In genomic region chr1:223770621-223771315, GRCh38 we compare ENCODE assay signal across 13 cellular contexts. TPM values are rescaled to one million over a fixed set of nuclear protein-coding genes. Genes with fewer than 3 reads are reported as not detected.
DNase-seq lines count a peak whose midpoint lies in the region; ATAC-seq, FAIRE-seq and TF ChIP-seq lines count a peak whose summit lies in the region.
"Had no signal": no experiment of that assay in that cellular context is flagged by ENCODE, and none has a peak within 500 bp of the region (broad histone marks: within the 10 kb centered on the region; RNA-seq: fewer than 3 reads in every experiment).

No MANE protein-coding gene starts in this region.

- no peak for TF ChIP-seq EP300 in stomach (IDR thresholded peaks at IDR 0.05)

- ATAC-seq in left lung (no peak), sciatic nerve (no peak)

- TF ChIP-seq CTCF in HEK293 (tag by site-specific recombination; IDR thresholded peaks at IDR 0.05) (no peak), adrenal gland (IDR thresholded peaks at IDR 0.05) (no peak), left lung (IDR thresholded peaks at IDR 0.05) (no peak), stomach (IDR thresholded peaks at IDR 0.05) (no peak)

- no peak for TF ChIP-seq POLR2A in adrenal gland (IDR thresholded peaks at IDR 0.05)
- TF ChIP-seq POLR2A in stomach (IDR thresholded peaks at IDR 0.05) = no peak

- intact Hi-C loops in adrenal gland (cut with DNase I) (no loop called here), left lung (cut with DNase I) (no loop called here), stomach (cut with DNase I; ENCODE audit: low total_unique reads) (no loop called here), sciatic nerve (cut with DNase I) (no loop called here)

- POLR2A ChIA-PET in HEK293 (lab: Yijun Ruan, JAX) = interaction anchor here (1.7 kb wide), 1 partner anchor 55 kb away, joined by 4 read pairs; no protein-coding TSS in a partner anchor

- H3K27ac ChIP-seq in HEK293 (ENCODE audit: extremely low read depth, low read depth, low read length) (peak overlapping the region; percentile 26; the same call in 1 of the 2 replicates), adrenal gland (peak overlapping the region; percentile 72 to 93 (median 87)), left lung (peak overlapping the region; percentile 71 to 91), stomach (peak overlapping the region in 4 of 5 donors; percentile 70 to 72 (median 71))

- peaks cover 22 to 54% of the 10 kb centered on the region in 2 experiments for H3K36me3 ChIP-seq in HEK293 (ENCODE audit: control insufficient read depth in 2 of 2, insufficient read depth in 1 of 2, low read length in 2 of 2)
- H3K36me3 ChIP-seq in adrenal gland (replicated peaks in 1 of 2) = peaks cover 0 to 37% of the 10 kb centered on the region in 2 donors
- H3K36me3 ChIP-seq in left lung = peaks cover 0 to 81% of the 10 kb centered on the region in 2 donors
- H3K36me3 ChIP-seq in stomach = peaks cover 52 to 83% (median 78%) of the 10 kb centered on the region in 4 donors

- H3K4me3 ChIP-seq in HEK293 (ENCODE audit: low read depth, low read length) (no peak overlapping the region), adrenal gland (no peak overlapping the region), left lung (no peak overlapping the region), stomach (no peak overlapping the region)

- CTCF ChIA-PET in HEK293 (lab: Yijun Ruan, JAX) = interaction anchor here (0.6 to 4.6 kb wide), 9 partner anchors 10 to 1152 kb away, joined by 3 to 30 read pairs (median 4); no protein-coding TSS in a partner anchor

- FAIRE-seq in GM19239 (lab: Jason Lieb, UNC) = no peak
- FAIRE-seq: GM18507 had no signal

- H3K27me3 ChIP-seq in adrenal gland (no peaks in the 10 kb centered on the region), left lung (no peaks in the 10 kb centered on the region), stomach (no peaks in the 10 kb centered on the region)

- peak in 1 of 7 donors; percentile 23 for DNase-seq in adrenal gland
- DNase-seq in left lung = no peak
- DNase-seq in stomach = no peak
- no peak for DNase-seq in GM19239 (ENCODE audit: insufficient read length, low spot score)
- DNase-seq in sciatic nerve (ENCODE audit: low spot score) = no peak
- DNase-seq in activated CD4-positive, alpha-beta T cell treated with anti-CD3 and anti-CD28 coated beads for 1 hour = no peak
- no peak for DNase-seq in DMS153 treated with DMSO at 0.1 percent for 48 hours (lab: John Stamatoyannopoulos, UW; ENCODE audit: unreplicated experiment)
- DNase-seq: activated CD4-positive, alpha-beta memory T cell treated with anti-CD3 and anti-CD28 coated beads, Interleukin-2, amount 10 ng/mL, durations not matched to agents 7 days and 5 days; hippocampal formation; Karpas-422; NCI-H2227 treated with DMSO at 0.1 percent for 48 hours had no signal

- WGBS in adrenal gland, 4 donors = 85 to 94% (median 91%) methylated on average over 9 of the region's 9 CpGs
- 86 to 93% (median 90%) methylated on average over 9 of the region's 9 CpGs for WGBS in stomach, 5 donors

- peaks cover 15% of the 10 kb centered on the region for H3K4me1 ChIP-seq in HEK293 (ENCODE audit: control insufficient read depth, insufficient read depth, low read length)
- H3K4me1 ChIP-seq in adrenal gland (replicated peaks in 1 of 2) = peaks cover 27 to 30% of the 10 kb centered on the region in 2 donors
- peaks cover 19 to 31% of the 10 kb centered on the region in 2 donors for H3K4me1 ChIP-seq in left lung
- peaks cover 22 to 48% (median 26%) of the 10 kb centered on the region in 4 donors for H3K4me1 ChIP-seq in stomach

- no peaks in the 10 kb centered on the region for H3K9me3 ChIP-seq in HEK293 (ENCODE audit: control insufficient read depth, insufficient read depth, low read depth, low read length)
- H3K9me3 ChIP-seq in adrenal gland (replicated peaks in 1 of 3) = no peaks in the 10 kb centered on the region
- no peaks in the 10 kb centered on the region for H3K9me3 ChIP-seq in left lung
- no peaks in the 10 kb centered on the region for H3K9me3 ChIP-seq in stomach

TF ChIP-seq in HEK293, 187 proteins besides CTCF, POLR2A, EP300 and RAD21:
- TF ChIP-seq SCRT2 (tag by site-specific recombination; IDR thresholded peaks at IDR 0.05) = peak; percentile 67
- TF ChIP-seq ZNF202 (tag by site-specific recombination; IDR thresholded peaks at IDR 0.05; ENCODE audit: borderline replicate concordance) = no peak
- TF ChIP-seq ZBTB7A (tag by site-specific recombination; IDR thresholded peaks at IDR 0.05; ENCODE audit: low read depth) = no peak
- 0 out of 2 replicates have a peak, but pooled peaks have one; percentile 22 for TF ChIP-seq ZBTB48 (tag by site-specific recombination; IDR thresholded peaks at IDR 0.05)
- no peak for TF ChIP-seq TRIM28 (IDR thresholded peaks at IDR 0.05; ENCODE audit: borderline replicate concordance, low read length)

RNA-seq across cellular contexts. Expression of gene CAPN2, which starts 58.4 kb away (rescaled TPM):
- total RNA-seq in adrenal gland = 100 to 1,000 TPM; 117 to 214 (median 199) TPM
- 100 to 1,000 TPM; 110 to 366 (median 258) TPM for polyA plus RNA-seq in adrenal gland
- total RNA-seq in left lung = 100 to 1,000 TPM; 350 to 434 TPM
- total RNA-seq in stomach = 100 to 1,000 TPM; 224 to 739 (median 358) TPM
- 100 to 1,000 TPM; 128 to 171 (median 161) TPM for polyA plus RNA-seq in stomach
- total RNA-seq in sciatic nerve = 186 TPM

Comparison
In these comparisons a context has a peak if more than half of its experiments do, and no peak if none do; other contexts are left out.
1. H3K27ac ChIP-seq: peak in every context shown above with its lines; median percentile 87 in adrenal gland; 81 in left lung; 71 in stomach; 26 in HEK293.